8 cellular contexts compared by ENCODE assay signal in the genomic region with DNA sequence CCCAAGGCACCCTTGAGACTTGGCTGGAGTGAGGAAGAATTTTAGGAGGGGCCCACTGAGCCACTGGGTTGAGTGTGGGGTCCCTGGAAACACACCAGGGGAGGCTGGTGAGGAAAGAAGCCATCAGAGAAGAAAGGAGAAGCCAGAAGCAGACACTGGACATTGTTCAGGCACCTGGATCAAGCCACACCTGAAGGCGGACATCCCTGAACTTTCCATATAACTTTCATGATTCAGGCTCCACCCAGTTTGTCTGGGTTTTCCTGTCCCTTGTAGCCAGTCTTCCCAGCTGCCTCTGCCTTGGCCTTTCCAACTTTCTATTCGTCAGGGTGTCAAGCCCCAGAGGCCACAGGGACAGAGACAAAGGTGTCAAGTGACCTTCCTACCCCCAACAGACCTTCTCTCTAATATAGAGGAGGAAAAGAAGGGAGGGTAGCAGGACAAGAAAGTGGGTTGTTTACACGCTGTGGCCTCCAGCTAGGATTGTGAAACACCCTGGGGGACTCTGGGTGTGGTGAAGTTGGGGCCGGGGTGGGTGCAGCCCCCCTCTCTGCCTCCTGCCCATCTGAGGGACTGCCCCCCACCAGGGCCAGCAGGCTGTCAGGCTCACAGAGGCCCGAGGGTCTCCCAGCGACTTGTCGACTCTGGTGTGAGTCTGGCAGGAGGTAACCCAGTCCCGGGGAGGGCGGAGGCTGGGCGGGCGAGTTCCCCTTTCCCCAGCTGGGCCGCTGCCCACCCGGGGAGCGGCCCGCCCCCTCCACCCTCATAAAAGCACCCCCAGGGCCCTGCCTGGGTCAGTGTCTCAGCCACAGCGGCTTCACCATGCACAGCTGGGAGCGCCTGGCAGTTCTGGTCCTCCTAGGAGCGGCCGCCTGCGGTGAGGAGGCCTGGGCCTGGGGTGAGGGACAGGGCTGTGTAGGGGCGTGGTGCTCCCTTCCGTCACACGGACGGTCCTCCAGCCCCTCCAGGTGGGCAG. TPM values are rescaled to one million over a fixed set of nuclear protein-coding genes. Genes with fewer than 3 reads are reported as not detected.
DNase-seq lines count a peak whose midpoint lies in the region; ATAC-seq and TF ChIP-seq lines count a peak whose summit lies in the region.

A gene (plus strand): TSS at position 797 of the 976 bp plus-strand sequence. CDS start 26 bp downstream, at position 823.

- H3K9me3 Mint-ChIP-seq in naive thymus-derived CD4-positive, alpha-beta T cell: peaks cover 0 to 2% (median 0%) of the 10 kb centered on the region in 11 donors

- peak; percentile 18 for ATAC-seq in naive thymus-derived CD4-positive, alpha-beta T cell
- no peak for ATAC-seq in GM18858 (IDR thresholded peaks at IDR 0.05; ENCODE audit: unreplicated experiment)

- CTCF ChIA-PET in naive thymus-derived CD4-positive, alpha-beta T cell (lab: Charles Lee): interaction anchor here (0.6 to 2.1 kb wide), 5 partner anchors 51 to 125 kb away, joined by 3 to 5 read pairs (median 4); a partner anchor contains a TSS

- TF ChIP-seq CTCF in AG10803 (conservative IDR thresholded peaks at IDR 0.05; ENCODE audit: low read length): no peak
- no peak for TF ChIP-seq CTCF in MM.1S (IDR thresholded peaks at IDR 0.05; ENCODE audit: low read length)
- no peak for TF ChIP-seq CTCF in GM13976 (IDR thresholded peaks at IDR 0.05; ENCODE audit: borderline replicate concordance, control extremely low read depth, extremely low read depth, insufficient read depth, missing control alignments)

- no peak within 1 kb of the TSS for H3K9ac ChIP-seq in MM.1S (ENCODE audit: low read length)

- H3K36me3 ChIP-seq in MM.1S (replicated peaks; ENCODE audit: insufficient read depth, low read length): no peaks in the 10 kb centered on the region
- H3K36me3 ChIP-seq in esophagus (ENCODE audit: control insufficient read depth in 2 of 2, insufficient read depth in 2 of 2, low read length in 1 of 2): no peaks in the 10 kb centered on the region
- no peaks in the 10 kb centered on the region for H3K36me3 ChIP-seq in naive thymus-derived CD4-positive, alpha-beta T cell (ENCODE audit: control insufficient read depth in 2 of 3, insufficient read depth in 3 of 3, low read length in 3 of 3)

- no peaks in the 10 kb centered on the region for H3K79me2 ChIP-seq in MM.1S (ENCODE audit: low read length)

- peaks cover 1% of the 10 kb centered on the region; the same call in 1 of the 2 replicates for H3F3A ChIP-seq in MM.1S (ENCODE audit: insufficient read depth, low read length)

- POLR2A ChIA-PET in naive thymus-derived CD4-positive, alpha-beta T cell (lab: Charles Lee): interaction anchor here (0.6 to 3.0 kb wide), 4 partner anchors 58 to 370 kb away, joined by 3 to 11 read pairs (median 4); a partner anchor contains a TSS

- no peak within 1 kb of the TSS for H3K27ac ChIP-seq in MM.1S (ENCODE audit: low read length)
- H3K27ac ChIP-seq in esophagus (ENCODE audit: low read depth in 2 of 2, low read length in 1 of 2): peak within 1 kb of the TSS; percentile 43 to 72
- no peak within 1 kb of the TSS for H3K27ac ChIP-seq in naive thymus-derived CD4-positive, alpha-beta T cell (ENCODE audit: low read depth, low read length)

- H3K4me1 Mint-ChIP-seq in naive thymus-derived CD4-positive, alpha-beta T cell: peaks cover 0 to 18% (median 16%) of the 10 kb centered on the region in 7 donors

- peak within 1 kb of the TSS in 1 of 9 donors; percentile 24 for H3K27ac Mint-ChIP-seq in naive thymus-derived CD4-positive, alpha-beta T cell

- peak within 1 kb of the TSS; percentile 39 for H3K4me3 ChIP-seq in AG10803 (ENCODE audit: low read length)
- 0 out of 2 replicates have a peak within 1 kb of the TSS, but pooled peaks have one; percentile 58 for H3K4me3 ChIP-seq in MM.1S (ENCODE audit: low read length)
- peak within 1 kb of the TSS; percentile 42 to 51 for H3K4me3 ChIP-seq in esophagus (ENCODE audit: low read depth in 1 of 2, low read length in 2 of 2)
- H3K4me3 ChIP-seq in naive thymus-derived CD4-positive, alpha-beta T cell (ENCODE audit: low read length): no peak within 1 kb of the TSS

- DNase-seq in AG10803 (ENCODE audit: low read depth): no peak
- DNase-seq in MM.1S: no peak
- DNase-seq in naive thymus-derived CD4-positive, alpha-beta T cell: no peak
- no peak for DNase-seq in GM13976 (ENCODE audit: low spot score)
- no peak for DNase-seq in H4 (ENCODE audit: low spot score)
- DNase-seq in NCI-H187 (lab: John Stamatoyannopoulos, UW): no peak

- in situ Hi-C loops in GM13976 (cut with MboI; ENCODE audit: low sequenced_read_pairs, unreplicated experiment): no loop called here

- no peaks in the 10 kb centered on the region for H3K36me3 Mint-ChIP-seq in naive thymus-derived CD4-positive, alpha-beta T cell

- 38 to 39% methylated on average over 23 to 24 of the region's 24 CpGs for WGBS in esophagus, 2 donors

- H3K27me3 ChIP-seq in MM.1S (replicated peaks; ENCODE audit: insufficient read depth, low read length) (peaks cover 45% of the 10 kb centered on the region), esophagus (ENCODE audit: control insufficient read depth in 1 of 2, insufficient read depth in 2 of 2, low read length in 2 of 2) (no peaks in the 10 kb centered on the region)
- H3K27me3 ChIP-seq in naive thymus-derived CD4-positive, alpha-beta T cell (ENCODE audit: control insufficient read depth in 2 of 2, insufficient read depth in 2 of 2, low read length in 2 of 2): no peaks in the 10 kb centered on the region

- H3K27me3 Mint-ChIP-seq in naive thymus-derived CD4-positive, alpha-beta T cell: peaks cover 0 to 19% (median 0%) of the 10 kb centered on the region in 5 donors

- H3K4me1 ChIP-seq in MM.1S (ENCODE audit: low read length): peaks cover 5% of the 10 kb centered on the region
- peaks cover 0 to 8% of the 10 kb centered on the region in 2 donors for H3K4me1 ChIP-seq in esophagus (ENCODE audit: control insufficient read depth in 2 of 2, insufficient read depth in 2 of 2, low read length in 1 of 2)
- H3K4me1 ChIP-seq in naive thymus-derived CD4-positive, alpha-beta T cell (ENCODE audit: control insufficient read depth in 2 of 2, insufficient read depth in 2 of 2, low read length in 2 of 2): peaks cover 14 to 21% of the 10 kb centered on the region in 2 donors

- no peaks in the 10 kb centered on the region for H3K9me2 ChIP-seq in MM.1S (replicated peaks; ENCODE audit: insufficient read depth, low read length)

- 0 out of 2 replicates have a peak, but pooled peaks cover 2% of the 10 kb centered on the region for H4K20me1 ChIP-seq in MM.1S (ENCODE audit: insufficient read depth, low read length)

- H3K9me3 ChIP-seq in MM.1S (replicated peaks; ENCODE audit: insufficient read depth, low read length) (no peaks in the 10 kb centered on the region), esophagus (ENCODE audit: control insufficient read depth in 2 of 2, insufficient read depth in 1 of 2, low read depth in 1 of 2, low read length in 1 of 2) (no peaks in the 10 kb centered on the region)
- no peaks in the 10 kb centered on the region for H3K9me3 ChIP-seq in naive thymus-derived CD4-positive, alpha-beta T cell (ENCODE audit: control insufficient read depth in 2 of 3, low read length in 3 of 3)

- no peak within 1 kb of the TSS for H2AFZ ChIP-seq in MM.1S (ENCODE audit: low read length)

- peak within 1 kb of the TSS in 6 of 10 donors; percentile 25 to 64 (median 39) for H3K4me3 Mint-ChIP-seq in naive thymus-derived CD4-positive, alpha-beta T cell

- intact Hi-C loops in naive thymus-derived CD4-positive, alpha-beta T cell (cut with micrococcal nuclease): no loop called here

- peak within 1 kb of the TSS; percentile 82; the same call in 1 of the 2 replicates for H3K4me2 ChIP-seq in MM.1S (ENCODE audit: low read depth, low read length)

RNA-seq across cellular contexts. Expression of the gene that starts here (rescaled TPM):
- polyA plus RNA-seq in esophagus: 10 to 100 TPM; 32.6 to 95.2 TPM
- 10 to 100 TPM in 2 of 5 experiments, 1 to 10 TPM in 3; 1.3 to 58.0 (median 2.1) TPM for total RNA-seq in naive thymus-derived CD4-positive, alpha-beta T cell
- polyA plus RNA-seq in naive thymus-derived CD4-positive, alpha-beta T cell: 1 to 10 TPM; 4.9 to 8.0 TPM
- total RNA-seq in H4 (2014; rRNA removed; shearing (Covaris generic)): 2.3 and 3.5 TPM in 2 replicates

Comparison
In these comparisons a context has a peak if more than half of its experiments do, and no peak if none do; other contexts are left out.
1. H3K27ac ChIP-seq: peak in esophagus (2 of 2); none in MM.1S (single experiment) and naive thymus-derived CD4-positive, alpha-beta T cell (single experiment).